ENCODE assay signal across 4 cellular contexts in the genomic region with DNA sequence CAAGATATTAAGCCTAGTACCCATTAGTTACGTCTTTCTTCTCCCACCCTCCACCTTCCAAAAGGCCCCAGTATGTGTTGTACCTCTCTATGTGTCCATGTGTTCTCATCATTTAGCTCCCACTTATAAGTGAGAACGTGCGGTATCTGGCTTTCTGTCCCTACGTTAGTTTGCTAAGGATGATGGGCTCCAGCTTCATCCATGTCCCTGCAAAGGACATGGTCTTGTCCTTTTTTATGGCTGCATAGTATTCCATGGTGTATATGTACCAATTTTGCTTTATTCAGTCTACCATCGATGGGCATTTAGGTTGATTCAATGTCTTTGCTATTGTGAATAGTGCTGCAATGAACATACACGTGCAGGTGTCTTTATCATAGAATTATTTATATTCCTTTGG. TPM values are rescaled to one million over a fixed set of nuclear protein-coding genes. Genes with fewer than 3 reads are reported as not detected.
"Had no signal": no experiment of that assay in that cellular context is flagged by ENCODE, and none has a peak within 500 bp of the region (broad histone marks: within the 10 kb centered on the region; RNA-seq: fewer than 3 reads in every experiment).

No MANE protein-coding gene starts in this region.

RNA-seq across cellular contexts. Expression of a gene that starts 29.7 kb away (rescaled TPM):
- total RNA-seq: naive thymus-derived CD4-positive, alpha-beta T cell; natural killer cell; pulmonary artery endothelial cell had no signal
- polyA plus RNA-seq: naive thymus-derived CD4-positive, alpha-beta T cell; neural cell had no signal
